ENCODE assay signal across 9 cellular contexts in the genomic region with DNA sequence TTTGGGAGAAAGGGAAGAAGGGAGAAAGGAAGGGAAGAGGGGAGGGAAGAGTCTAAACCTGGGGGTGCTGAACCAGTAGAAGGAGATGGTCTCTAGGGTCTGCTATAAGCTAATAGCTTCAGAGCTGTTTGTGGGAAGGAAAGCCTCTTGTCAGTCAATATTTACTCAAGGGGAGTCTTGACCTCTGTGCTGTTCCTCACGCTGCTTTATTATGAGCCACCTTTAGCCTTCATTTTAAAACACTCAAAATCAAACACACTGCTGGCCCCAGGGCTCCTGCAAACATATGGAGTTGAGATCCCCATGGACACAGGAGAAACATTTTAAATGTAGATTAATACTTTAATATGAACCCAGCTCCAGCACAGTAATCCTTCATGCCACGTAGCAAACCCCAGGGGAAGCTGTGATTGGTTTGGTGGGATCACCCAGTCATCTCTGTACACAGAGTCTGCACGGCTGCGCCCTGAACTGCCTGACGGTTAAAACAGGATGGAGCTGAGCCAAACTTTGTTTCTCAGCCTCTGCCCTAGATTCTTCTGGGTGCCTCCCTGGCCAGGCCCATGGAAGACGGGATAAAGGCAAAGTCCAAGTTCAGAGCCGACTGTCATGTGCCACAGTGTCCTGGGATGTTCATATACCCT. TPM values are rescaled to one million over a fixed set of nuclear protein-coding genes. Genes with fewer than 3 reads are reported as not detected.
DNase-seq lines count a peak whose midpoint lies in the region; ATAC-seq, FAIRE-seq and TF ChIP-seq lines count a peak whose summit lies in the region.
"Had no signal": no experiment of that assay in that cellular context is flagged by ENCODE, and none has a peak within 500 bp of the region (broad histone marks: within the 10 kb centered on the region; RNA-seq: fewer than 3 reads in every experiment).

No MANE protein-coding gene starts in this region.

- peak; percentile 65 for FAIRE-seq in colon (lab: Jason Lieb, UNC)

- peak; percentile 45 for DNase-seq in NCI-H2171 treated with DMSO at 0.1 percent for 48 hours (lab: John Stamatoyannopoulos, UW)
- DNase-seq in NCI-H2171 (lab: John Stamatoyannopoulos, UW) = no peak
- DNase-seq in NCI-H1105 (lab: John Stamatoyannopoulos, UW) = peak; percentile 0
- peak; percentile 58 for DNase-seq in renal cortical epithelial cell (ENCODE audit: low read depth)
- DNase-seq in NCI-H2081 (lab: John Stamatoyannopoulos, UW) = no peak
- DNase-seq in inferior parietal cortex (ENCODE audit: extremely low spot score) = no peak
- DNase-seq: thyroid gland had no signal

- no peak for ATAC-seq in SK-N-SH treated with all-trans-retinoic acid at 6 μM for 48 hours

TF ChIP-seq in SK-N-SH treated with all-trans-retinoic acid at 6 μM for 48 hours, 23 proteins besides CTCF, POLR2A, EP300 and RAD21:
- TF ChIP-seq ZNF565 (CRISPR knock-in tag; conservative IDR thresholded peaks at IDR 0.05; ENCODE audit: low read depth) = no peak
- TF ChIP-seq ZNF70 (CRISPR knock-in tag; IDR thresholded peaks at IDR 0.05) = no peak
- no peak for TF ChIP-seq CREB5 (CRISPR knock-in tag; IDR thresholded peaks at IDR 0.05; ENCODE audit: low read depth)
- TF ChIP-seq ESRRG (CRISPR knock-in tag; IDR thresholded peaks at IDR 0.05) = no peak
- TF ChIP-seq ISL1 (CRISPR knock-in tag; IDR thresholded peaks at IDR 0.05) = no peak
- no peak for TF ChIP-seq OSR1 (CRISPR knock-in tag; IDR thresholded peaks at IDR 0.05)
- TF ChIP-seq CSDC2 (CRISPR knock-in tag; IDR thresholded peaks at IDR 0.05) = no peak
- TF ChIP-seq SNAI2 (CRISPR knock-in tag; IDR thresholded peaks at IDR 0.05) = no peak
- no peak for TF ChIP-seq TOX (CRISPR knock-in tag; IDR thresholded peaks at IDR 0.05; ENCODE audit: borderline replicate concordance)
- TF ChIP-seq CSRNP3 (CRISPR knock-in tag; IDR thresholded peaks at IDR 0.05) = no peak
- TF ChIP-seq ZFP30 (CRISPR knock-in tag; IDR thresholded peaks at IDR 0.05) = no peak

RNA-seq across cellular contexts. Expression of gene VWA5B1, which starts 40.2 kb away (rescaled TPM):
- 0.05 TPM in 1 of 2 replicates, not detected in the other for total RNA-seq in renal cortical epithelial cell

Comparison
In these comparisons a context has a peak if more than half of its experiments do, and no peak if none do; other contexts are left out.
1. DNase-seq: peak in NCI-H2171 treated with DMSO at 0.1 percent for 48 hours (single experiment), NCI-H1105 (single experiment) and renal cortical epithelial cell (single experiment); none in NCI-H2171 (single experiment), NCI-H2081 (0 of 2) and inferior parietal cortex (single experiment).